ENCODE assay signal across 1 cellular context in genomic region chr12:49624919-49625577, GRCh38.
TF ChIP-seq lines count a peak whose summit lies in the region.

No MANE protein-coding gene starts in this region.

TF ChIP-seq in HEK293, 187 proteins besides CTCF, POLR2A, EP300 and RAD21 (continued from another document):
- TF ChIP-seq, protein P1, sequence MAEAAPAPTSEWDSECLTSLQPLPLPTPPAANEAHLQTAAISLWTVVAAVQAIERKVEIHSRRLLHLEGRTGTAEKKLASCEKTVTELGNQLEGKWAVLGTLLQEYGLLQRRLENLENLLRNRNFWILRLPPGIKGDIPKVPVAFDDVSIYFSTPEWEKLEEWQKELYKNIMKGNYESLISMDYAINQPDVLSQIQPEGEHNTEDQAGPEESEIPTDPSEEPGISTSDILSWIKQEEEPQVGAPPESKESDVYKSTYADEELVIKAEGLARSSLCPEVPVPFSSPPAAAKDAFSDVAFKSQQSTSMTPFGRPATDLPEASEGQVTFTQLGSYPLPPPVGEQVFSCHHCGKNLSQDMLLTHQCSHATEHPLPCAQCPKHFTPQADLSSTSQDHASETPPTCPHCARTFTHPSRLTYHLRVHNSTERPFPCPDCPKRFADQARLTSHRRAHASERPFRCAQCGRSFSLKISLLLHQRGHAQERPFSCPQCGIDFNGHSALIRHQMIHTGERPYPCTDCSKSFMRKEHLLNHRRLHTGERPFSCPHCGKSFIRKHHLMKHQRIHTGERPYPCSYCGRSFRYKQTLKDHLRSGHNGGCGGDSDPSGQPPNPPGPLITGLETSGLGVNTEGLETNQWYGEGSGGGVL (tag by site-specific recombination; IDR thresholded peaks at IDR 0.05) = no peak
- 0 out of 2 replicates have a peak, but pooled peaks have one; percentile 23 for TF ChIP-seq ZBTB17 (tag by site-specific recombination; IDR thresholded peaks at IDR 0.05)
- no peak for TF ChIP-seq GLI2 (tag by site-specific recombination; IDR thresholded peaks at IDR 0.05; ENCODE audit: borderline replicate concordance, low read depth)
- TF ChIP-seq, protein P2, sequence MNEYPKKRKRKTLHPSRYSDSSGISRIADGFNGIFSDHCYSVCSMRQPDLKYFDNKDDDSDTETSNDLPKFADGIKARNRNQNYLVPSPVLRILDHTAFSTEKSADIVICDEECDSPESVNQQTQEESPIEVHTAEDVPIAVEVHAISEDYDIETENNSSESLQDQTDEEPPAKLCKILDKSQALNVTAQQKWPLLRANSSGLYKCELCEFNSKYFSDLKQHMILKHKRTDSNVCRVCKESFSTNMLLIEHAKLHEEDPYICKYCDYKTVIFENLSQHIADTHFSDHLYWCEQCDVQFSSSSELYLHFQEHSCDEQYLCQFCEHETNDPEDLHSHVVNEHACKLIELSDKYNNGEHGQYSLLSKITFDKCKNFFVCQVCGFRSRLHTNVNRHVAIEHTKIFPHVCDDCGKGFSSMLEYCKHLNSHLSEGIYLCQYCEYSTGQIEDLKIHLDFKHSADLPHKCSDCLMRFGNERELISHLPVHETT (tag by site-specific recombination; IDR thresholded peaks at IDR 0.05) = peak; percentile 61; the same call in 1 of the 2 replicates
- no peak for TF ChIP-seq ZNF549 (tag by site-specific recombination; IDR thresholded peaks at IDR 0.05)
